Comparison of ENCODE assay signal across 16 cellular contexts in genomic region chr14:63676615-63677014, GRCh38.
"Had no signal": no experiment of that assay in that cellular context is flagged by ENCODE, and none has a peak within 500 bp of the region (broad histone marks: within the 10 kb centered on the region; RNA-seq: fewer than 3 reads in every experiment).

No MANE protein-coding gene starts in this region.

- H3K36me3 ChIP-seq: ovary, right lobe of liver had no signal

- H3K27ac Mint-ChIP-seq: stimulated activated naive B cell treated with anti-CD40 and anti-IgM and Interleukin-4, amounts not matched to agents 10 μg/mL and 1 μg/mL and 100 μg/mL, for 72 hours; stimulated activated naive CD8-positive, alpha-beta T cell treated with anti-CD3 and anti-CD28 coated beads, Interleukin-15, Interleukin-2, amounts not matched to agents 100 ng/mL and 50 ng/mL, for 24 hours had no signal

- H3K27ac ChIP-seq: dorsolateral prefrontal cortex, lower lobe of right lung, ovary, right lobe of liver, thoracic aorta, tibial nerve had no signal

- H3K9me3 ChIP-seq: lower lobe of right lung, ovary, right lobe of liver, thoracic aorta, tibial nerve had no signal

- DNase-seq: dorsolateral prefrontal cortex; effector CD4-positive, alpha-beta T cell; left ventricle myocardium superior; lower lobe of right lung; naive thymus-derived CD8-positive, alpha-beta T cell; occipital lobe; ovary; posterior cingulate gyrus; right lobe of liver; small intestine; stimulated activated CD4-positive, alpha-beta T cell treated with anti-CD3 and anti-CD28 coated beads, Interleukin-15, amount 100 ng/mL, for 24 hours; stimulated activated CD4-positive, alpha-beta T cell treated with anti-CD3 and anti-CD28 coated beads, Interleukin-2, amount 100 ng/mL, for 48 hours; stimulated activated naive B cell treated with anti-CD40 and anti-IgM and Interleukin-4, amounts not matched to agents 10 μg/mL and 1 μg/mL and 100 μg/mL, for 72 hours had no signal

- H3K27me3 ChIP-seq: dorsolateral prefrontal cortex, ovary, right lobe of liver, tibial nerve had no signal

- H3K27me3 Mint-ChIP-seq: naive thymus-derived CD8-positive, alpha-beta T cell; stimulated activated naive B cell treated with anti-CD40 and anti-IgM and Interleukin-4, amounts not matched to agents 10 μg/mL and 1 μg/mL and 100 μg/mL, for 72 hours; stimulated activated naive CD8-positive, alpha-beta T cell treated with anti-CD3 and anti-CD28 coated beads, Interleukin-15, Interleukin-2, amounts not matched to agents 100 ng/mL and 50 ng/mL, for 24 hours had no signal

- H3K4me1 ChIP-seq: lower lobe of right lung, tibial nerve had no signal

- H3K4me3 ChIP-seq: dorsolateral prefrontal cortex, lower lobe of right lung, ovary, right lobe of liver, thoracic aorta, tibial nerve had no signal

- ATAC-seq: left ventricle myocardium superior; lower lobe of right lung; naive thymus-derived CD8-positive, alpha-beta T cell; right lobe of liver; stimulated activated naive B cell treated with anti-CD40 and anti-IgM and Interleukin-4, amounts not matched to agents 10 μg/mL and 1 μg/mL and 100 μg/mL, for 72 hours had no signal

- H3K4me1 Mint-ChIP-seq: stimulated activated naive B cell treated with anti-CD40 and anti-IgM and Interleukin-4, amounts not matched to agents 10 μg/mL and 1 μg/mL and 100 μg/mL, for 72 hours had no signal

- H3K4me3 Mint-ChIP-seq: naive thymus-derived CD8-positive, alpha-beta T cell; stimulated activated naive B cell treated with anti-CD40 and anti-IgM and Interleukin-4, amounts not matched to agents 10 μg/mL and 1 μg/mL and 100 μg/mL, for 72 hours; stimulated activated naive CD8-positive, alpha-beta T cell treated with anti-CD3 and anti-CD28 coated beads, Interleukin-15, Interleukin-2, amounts not matched to agents 100 ng/mL and 50 ng/mL, for 24 hours had no signal

- H3K9me3 Mint-ChIP-seq: naive thymus-derived CD8-positive, alpha-beta T cell; stimulated activated naive B cell treated with anti-CD40 and anti-IgM and Interleukin-4, amounts not matched to agents 10 μg/mL and 1 μg/mL and 100 μg/mL, for 72 hours; stimulated activated naive CD8-positive, alpha-beta T cell treated with anti-CD3 and anti-CD28 coated beads, Interleukin-15, Interleukin-2, amounts not matched to agents 100 ng/mL and 50 ng/mL, for 24 hours had no signal
